1 cellular context compared by ENCODE assay signal in the genomic region with DNA sequence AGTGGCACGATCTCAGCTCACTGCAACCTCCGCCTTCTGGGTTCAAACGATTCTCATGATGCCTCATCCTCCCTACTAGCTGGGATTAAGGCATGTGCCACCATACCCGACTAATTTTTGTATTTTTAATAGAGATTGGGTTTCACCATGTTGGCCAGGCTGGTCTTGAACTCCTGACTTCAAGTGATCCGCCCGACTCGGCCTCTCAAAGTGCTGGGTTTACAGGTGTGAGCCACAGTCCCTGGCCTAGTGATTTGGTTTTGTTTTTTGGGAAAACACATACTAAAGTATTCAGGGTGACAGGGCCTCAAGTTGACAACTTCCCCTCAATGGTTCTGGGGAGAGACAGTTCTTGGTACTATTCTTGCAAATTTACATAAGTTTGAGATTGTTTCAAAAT.
TF ChIP-seq lines count a peak whose summit lies in the region.

No MANE protein-coding gene starts in this region.

TF ChIP-seq in GM12891, 5 proteins besides CTCF, POLR2A, EP300 and RAD21:
- no peak for TF ChIP-seq POLR2AphosphoS5 (IDR thresholded peaks at IDR 0.05; ENCODE audit: low read depth, low read length)
- TF ChIP-seq PAX5 (IDR thresholded peaks at IDR 0.05; ENCODE audit: insufficient read depth, low read length, severe bottlenecking), result no peak
- no peak for TF ChIP-seq POU2F2 (IDR thresholded peaks at IDR 0.05; ENCODE audit: low read depth, low read length)
- no peak for TF ChIP-seq SPI1 (IDR thresholded peaks at IDR 0.05; ENCODE audit: low read depth, low read length)
- TF ChIP-seq TAF1 (IDR thresholded peaks at IDR 0.05; ENCODE audit: low read depth, low read length), result no peak
